ENCODE assay signal across 1 cellular context in the genomic region with DNA sequence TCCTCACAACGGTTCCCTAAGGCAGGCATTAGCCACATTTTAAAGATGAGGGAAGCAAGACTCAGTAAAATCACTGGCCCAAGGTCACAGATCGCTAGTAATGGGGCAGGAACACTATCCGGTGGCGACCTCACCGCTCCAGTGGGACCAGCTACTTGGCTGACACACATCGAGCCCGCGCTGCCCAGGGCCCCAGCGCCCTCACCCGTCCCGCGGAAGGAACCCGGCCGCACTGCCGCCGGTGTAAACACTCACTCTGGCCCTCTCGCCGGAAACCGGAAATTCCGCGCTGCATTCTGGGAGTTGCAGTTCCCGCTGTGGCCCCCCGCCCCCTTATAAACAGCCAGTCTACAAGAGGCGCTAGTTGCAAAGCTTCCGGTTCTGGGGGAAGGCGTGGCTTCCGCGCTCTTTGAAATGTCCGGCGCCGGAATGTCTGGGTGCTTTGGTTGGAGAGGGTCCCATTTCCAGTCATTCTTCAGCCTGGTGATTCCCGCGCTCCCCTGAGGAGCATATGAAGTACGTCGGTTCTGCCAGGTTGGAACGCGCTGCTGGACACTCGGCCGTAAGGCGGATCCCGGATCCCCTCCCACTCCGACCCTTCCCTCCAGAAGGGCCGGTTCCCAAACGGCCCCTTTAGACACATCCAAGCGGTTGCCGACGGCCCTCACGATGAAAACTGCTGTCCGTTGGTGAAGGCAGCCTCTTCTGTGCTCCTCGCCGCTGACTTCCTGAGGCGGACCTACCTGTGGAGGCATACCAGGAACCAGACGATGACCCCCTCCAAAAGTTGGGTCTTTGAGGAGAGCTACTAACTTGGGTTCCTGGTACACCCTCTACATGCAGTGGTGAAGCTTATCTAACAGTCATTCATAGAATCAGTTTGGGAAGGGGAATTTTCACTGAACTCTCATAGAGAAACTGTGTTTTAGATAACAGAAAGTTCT.
A peak's percentile ranks its signal among the peaks of the same experiment; 100 is the strongest.
TF ChIP-seq lines count a peak whose summit lies in the region.

A gene with protein sequence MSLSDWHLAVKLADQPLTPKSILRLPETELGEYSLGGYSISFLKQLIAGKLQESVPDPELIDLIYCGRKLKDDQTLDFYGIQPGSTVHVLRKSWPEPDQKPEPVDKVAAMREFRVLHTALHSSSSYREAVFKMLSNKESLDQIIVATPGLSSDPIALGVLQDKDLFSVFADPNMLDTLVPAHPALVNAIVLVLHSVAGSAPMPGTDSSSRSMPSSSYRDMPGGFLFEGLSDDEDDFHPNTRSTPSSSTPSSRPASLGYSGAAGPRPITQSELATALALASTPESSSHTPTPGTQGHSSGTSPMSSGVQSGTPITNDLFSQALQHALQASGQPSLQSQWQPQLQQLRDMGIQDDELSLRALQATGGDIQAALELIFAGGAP (minus strand): TSS at position 258 of the 944 bp plus-strand sequence. CDS start 2,293 bp downstream, outside the sequence.

TF ChIP-seq in K562, 482 proteins besides CTCF, POLR2A, EP300 and RAD21 (continued from another document and continues in another):
- TF ChIP-seq AFF4 (CRISPR knock-in tag; IDR thresholded peaks at IDR 0.05) = peak; percentile 79; the same call in 1 of the 2 replicates
- TF ChIP-seq, protein P1, sequence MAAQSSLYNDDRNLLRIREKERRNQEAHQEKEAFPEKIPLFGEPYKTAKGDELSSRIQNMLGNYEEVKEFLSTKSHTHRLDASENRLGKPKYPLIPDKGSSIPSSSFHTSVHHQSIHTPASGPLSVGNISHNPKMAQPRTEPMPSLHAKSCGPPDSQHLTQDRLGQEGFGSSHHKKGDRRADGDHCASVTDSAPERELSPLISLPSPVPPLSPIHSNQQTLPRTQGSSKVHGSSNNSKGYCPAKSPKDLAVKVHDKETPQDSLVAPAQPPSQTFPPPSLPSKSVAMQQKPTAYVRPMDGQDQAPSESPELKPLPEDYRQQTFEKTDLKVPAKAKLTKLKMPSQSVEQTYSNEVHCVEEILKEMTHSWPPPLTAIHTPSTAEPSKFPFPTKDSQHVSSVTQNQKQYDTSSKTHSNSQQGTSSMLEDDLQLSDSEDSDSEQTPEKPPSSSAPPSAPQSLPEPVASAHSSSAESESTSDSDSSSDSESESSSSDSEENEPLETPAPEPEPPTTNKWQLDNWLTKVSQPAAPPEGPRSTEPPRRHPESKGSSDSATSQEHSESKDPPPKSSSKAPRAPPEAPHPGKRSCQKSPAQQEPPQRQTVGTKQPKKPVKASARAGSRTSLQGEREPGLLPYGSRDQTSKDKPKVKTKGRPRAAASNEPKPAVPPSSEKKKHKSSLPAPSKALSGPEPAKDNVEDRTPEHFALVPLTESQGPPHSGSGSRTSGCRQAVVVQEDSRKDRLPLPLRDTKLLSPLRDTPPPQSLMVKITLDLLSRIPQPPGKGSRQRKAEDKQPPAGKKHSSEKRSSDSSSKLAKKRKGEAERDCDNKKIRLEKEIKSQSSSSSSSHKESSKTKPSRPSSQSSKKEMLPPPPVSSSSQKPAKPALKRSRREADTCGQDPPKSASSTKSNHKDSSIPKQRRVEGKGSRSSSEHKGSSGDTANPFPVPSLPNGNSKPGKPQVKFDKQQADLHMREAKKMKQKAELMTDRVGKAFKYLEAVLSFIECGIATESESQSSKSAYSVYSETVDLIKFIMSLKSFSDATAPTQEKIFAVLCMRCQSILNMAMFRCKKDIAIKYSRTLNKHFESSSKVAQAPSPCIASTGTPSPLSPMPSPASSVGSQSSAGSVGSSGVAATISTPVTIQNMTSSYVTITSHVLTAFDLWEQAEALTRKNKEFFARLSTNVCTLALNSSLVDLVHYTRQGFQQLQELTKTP (IDR thresholded peaks at IDR 0.05; ENCODE audit: low read depth in 1 of 2, partially characterized antibody in 2 of 2) = peak in 1 of 2 experiments; percentile 87
- TF ChIP-seq, protein P2, sequence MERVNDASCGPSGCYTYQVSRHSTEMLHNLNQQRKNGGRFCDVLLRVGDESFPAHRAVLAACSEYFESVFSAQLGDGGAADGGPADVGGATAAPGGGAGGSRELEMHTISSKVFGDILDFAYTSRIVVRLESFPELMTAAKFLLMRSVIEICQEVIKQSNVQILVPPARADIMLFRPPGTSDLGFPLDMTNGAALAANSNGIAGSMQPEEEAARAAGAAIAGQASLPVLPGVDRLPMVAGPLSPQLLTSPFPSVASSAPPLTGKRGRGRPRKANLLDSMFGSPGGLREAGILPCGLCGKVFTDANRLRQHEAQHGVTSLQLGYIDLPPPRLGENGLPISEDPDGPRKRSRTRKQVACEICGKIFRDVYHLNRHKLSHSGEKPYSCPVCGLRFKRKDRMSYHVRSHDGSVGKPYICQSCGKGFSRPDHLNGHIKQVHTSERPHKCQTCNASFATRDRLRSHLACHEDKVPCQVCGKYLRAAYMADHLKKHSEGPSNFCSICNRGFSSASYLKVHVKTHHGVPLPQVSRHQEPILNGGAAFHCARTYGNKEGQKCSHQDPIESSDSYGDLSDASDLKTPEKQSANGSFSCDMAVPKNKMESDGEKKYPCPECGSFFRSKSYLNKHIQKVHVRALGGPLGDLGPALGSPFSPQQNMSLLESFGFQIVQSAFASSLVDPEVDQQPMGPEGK (CRISPR knock-in tag; IDR thresholded peaks at IDR 0.05; ENCODE audit: borderline replicate concordance) = no peak
- no peak for TF ChIP-seq CREBBP (IDR thresholded peaks at IDR 0.05; ENCODE audit: low read depth, low read length)
- TF ChIP-seq SFPQ (IDR thresholded peaks at IDR 0.05; ENCODE audit: low read depth, low read length) = no peak
- peak; percentile 36; the same call in 1 of the 2 replicates for TF ChIP-seq SMARCA5 (IDR thresholded peaks at IDR 0.05)
- TF ChIP-seq MXI1 (IDR thresholded peaks at IDR 0.05; ENCODE audit: low read depth, low read length) = no peak
- TF ChIP-seq, protein P3, sequence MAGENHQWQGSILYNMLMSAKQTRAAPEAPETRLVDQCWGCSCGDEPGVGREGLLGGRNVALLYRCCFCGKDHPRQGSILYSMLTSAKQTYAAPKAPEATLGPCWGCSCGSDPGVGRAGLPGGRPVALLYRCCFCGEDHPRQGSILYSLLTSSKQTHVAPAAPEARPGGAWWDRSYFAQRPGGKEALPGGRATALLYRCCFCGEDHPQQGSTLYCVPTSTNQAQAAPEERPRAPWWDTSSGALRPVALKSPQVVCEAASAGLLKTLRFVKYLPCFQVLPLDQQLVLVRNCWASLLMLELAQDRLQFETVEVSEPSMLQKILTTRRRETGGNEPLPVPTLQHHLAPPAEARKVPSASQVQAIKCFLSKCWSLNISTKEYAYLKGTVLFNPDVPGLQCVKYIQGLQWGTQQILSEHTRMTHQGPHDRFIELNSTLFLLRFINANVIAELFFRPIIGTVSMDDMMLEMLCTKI (IDR thresholded peaks at IDR 0.05; ENCODE audit: partially characterized antibody) = no peak
- peak; percentile 73; the same call in 1 of the 2 replicates for TF ChIP-seq ELF2 (CRISPR knock-in tag; IDR thresholded peaks at IDR 0.05)
- TF ChIP-seq NBN (IDR thresholded peaks at IDR 0.05; ENCODE audit: low read depth) = peak; percentile 64; the same call in 1 of the 2 replicates
- TF ChIP-seq, protein P4, sequence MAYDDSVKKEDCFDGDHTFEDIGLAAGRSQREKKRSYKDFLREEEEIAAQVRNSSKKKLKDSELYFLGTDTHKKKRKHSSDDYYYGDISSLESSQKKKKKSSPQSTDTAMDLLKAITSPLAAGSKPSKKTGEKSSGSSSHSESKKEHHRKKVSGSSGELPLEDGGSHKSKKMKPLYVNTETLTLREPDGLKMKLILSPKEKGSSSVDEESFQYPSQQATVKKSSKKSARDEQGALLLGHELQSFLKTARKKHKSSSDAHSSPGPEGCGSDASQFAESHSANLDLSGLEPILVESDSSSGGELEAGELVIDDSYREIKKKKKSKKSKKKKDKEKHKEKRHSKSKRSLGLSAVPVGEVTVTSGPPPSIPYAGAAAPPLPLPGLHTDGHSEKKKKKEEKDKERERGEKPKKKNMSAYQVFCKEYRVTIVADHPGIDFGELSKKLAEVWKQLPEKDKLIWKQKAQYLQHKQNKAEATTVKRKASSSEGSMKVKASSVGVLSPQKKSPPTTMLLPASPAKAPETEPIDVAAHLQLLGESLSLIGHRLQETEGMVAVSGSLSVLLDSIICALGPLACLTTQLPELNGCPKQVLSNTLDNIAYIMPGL (CRISPR knock-in tag; IDR thresholded peaks at IDR 0.05) = 0 out of 2 replicates have a peak, but pooled peaks have one; percentile 29
- no peak for TF ChIP-seq RFX7 (CRISPR knock-in tag; IDR thresholded peaks at IDR 0.05)
- no peak for TF ChIP-seq SPI1 (IDR thresholded peaks at IDR 0.05; ENCODE audit: borderline replicate concordance, low read depth, low read length)
- no peak for TF ChIP-seq RBM15 (IDR thresholded peaks at IDR 0.05; ENCODE audit: insufficient read depth, low read length)
- TF ChIP-seq JUND (IDR thresholded peaks at IDR 0.05; ENCODE audit: borderline replicate concordance, low read depth, low read length) = peak; percentile 70
- peak; percentile 32; the same call in 2 of the 3 replicates for TF ChIP-seq JUND (tag; IDR thresholded peaks at IDR 0.05; ENCODE audit: borderline replicate concordance, low read depth, low read length)
- no peak for TF ChIP-seq ZNF134 (CRISPR knock-in tag; conservative IDR thresholded peaks at IDR 0.05)
- TF ChIP-seq HNRNPLL (IDR thresholded peaks at IDR 0.05; ENCODE audit: low read depth, low read length, poor library complexity, severe bottlenecking) = peak; percentile 51
- no peak for TF ChIP-seq MBD1 (CRISPR knock-in tag; IDR thresholded peaks at IDR 0.05)
- peak; percentile 31; the same call in 1 of the 2 replicates for TF ChIP-seq ZNF589 (CRISPR knock-in tag; IDR thresholded peaks at IDR 0.05; ENCODE audit: low read depth)
- TF ChIP-seq MNT (conservative IDR thresholded peaks at IDR 0.05) = peak; percentile 86 to 92
- TF ChIP-seq FOXM1 (IDR thresholded peaks at IDR 0.05; ENCODE audit: low read depth) = 0 out of 2 replicates have a peak, but pooled peaks have one; percentile 28
- TF ChIP-seq FOXM1 (CRISPR knock-in tag; IDR thresholded peaks at IDR 0.05; ENCODE audit: low read depth) = peak; percentile 27; the same call in 1 of the 2 replicates
- TF ChIP-seq POLR3G (IDR thresholded peaks at IDR 0.05; ENCODE audit: extremely low read depth, insufficient read length, insufficient replicate concordance) = no peak
- no peak for TF ChIP-seq EWSR1 (IDR thresholded peaks at IDR 0.05; ENCODE audit: borderline replicate concordance, low read depth, partially characterized antibody)
- peak; percentile 14; the same call in 1 of the 2 replicates for TF ChIP-seq BCOR (IDR thresholded peaks at IDR 0.05)
- no peak for TF ChIP-seq ZNF785 (CRISPR knock-in tag; IDR thresholded peaks at IDR 0.05)
- TF ChIP-seq HCFC1 (IDR thresholded peaks at IDR 0.05; ENCODE audit: low read depth, low read length) = peak; percentile 97
- 0 out of 2 replicates have a peak, but pooled peaks have one; percentile 49 for TF ChIP-seq HNRNPL (IDR thresholded peaks at IDR 0.05; ENCODE audit: low read depth, low read length)
